In genomic region chr16:51067352-51067751, GRCh38 we compare ENCODE assay signal across 27 cellular contexts.
"Had no signal": no experiment of that assay in that cellular context is flagged by ENCODE, and none has a peak within 500 bp of the region (broad histone marks: within the 10 kb centered on the region; RNA-seq: fewer than 3 reads in every experiment).

No MANE protein-coding gene starts in this region.

- H3K36me3 ChIP-seq: stomach, suprapubic skin, thoracic aorta, thyroid gland, tibial artery, tibial nerve, transverse colon, upper lobe of left lung, upper lobe of right lung, uterus, vagina had no signal

- ATAC-seq: stimulated activated effector memory CD8-positive, alpha-beta T cell treated with anti-CD3 and anti-CD28 coated beads, Interleukin-12 subunit alpha, Interleukin-12 subunit beta, amount 100 ng/mL, for 72 hours; stimulated activated memory B cell treated with anti-CD40 and anti-IgM and Interleukin-4, amounts not matched to agents 10 μg/mL and 1 μg/mL and 100 μg/mL, for 72 hours; stimulated activated naive B cell treated with anti-CD40 and anti-IgM and Interleukin-4, amounts not matched to agents 10 μg/mL and 1 μg/mL and 100 μg/mL, for 72 hours; stimulated activated naive CD8-positive, alpha-beta T cell treated with anti-CD3 and anti-CD28 coated beads, Interleukin-15, amount 100 ng/mL, for 72 hours; stimulated activated naive CD8-positive, alpha-beta T cell treated with anti-CD3 and anti-CD28 coated beads, Interleukin-15, Interleukin-2, amounts not matched to agents 100 U/mL and 50 U/mL, for 24 hours; upper lobe of right lung had no signal

- H3K4me1 ChIP-seq: stomach, suprapubic skin, testis, thyroid gland, tibial artery, tibial nerve, transverse colon, upper lobe of left lung, upper lobe of right lung, uterus, vagina had no signal

- H3K27ac ChIP-seq: stomach, suprapubic skin, testis, thoracic aorta, thyroid gland, tibial artery, tibial nerve, transverse colon, upper lobe of left lung, upper lobe of right lung, uterus, vagina had no signal

- FAIRE-seq: urothelium cell line had no signal

- H3K9me3 ChIP-seq: stomach, suprapubic skin, testis, thoracic aorta, thyroid gland, tibial artery, tibial nerve, transverse colon, upper lobe of left lung, upper lobe of right lung, uterus, vagina had no signal

- H3K27me3 ChIP-seq: stomach, suprapubic skin, testis, thyroid gland, tibial artery, tibial nerve, transverse colon, upper lobe of left lung, upper lobe of right lung, uterus, vagina had no signal

- DNase-seq: stimulated activated CD4-positive, alpha-beta T cell treated with anti-CD3 and anti-CD28 coated beads, Interleukin-2, amount 100 ng/mL, for 48 hours; stimulated activated CD4-positive, alpha-beta T cell treated with anti-CD3 and anti-CD28 coated beads, Interleukin-4, amount 100 ng/mL, for 1 hour; stimulated activated CD4-positive, alpha-beta T cell treated with anti-CD3 and anti-CD28 coated beads, Interleukin-4, amount 100 ng/mL, for 24 hours; stimulated activated CD4-positive, alpha-beta T cell treated with anti-CD3 and anti-CD28 coated beads, Interleukin-4, amount 100 ng/mL, for 4 hours; stimulated activated CD8-positive, alpha-beta memory T cell treated with anti-CD3 and anti-CD28 coated beads, Interleukin-4, amount 100 ng/mL, for 48 hours; stimulated activated naive B cell treated with anti-CD40 and anti-IgM and Interleukin-4, amounts not matched to agents 10 μg/mL and 1 μg/mL and 100 μg/mL, for 72 hours; stimulated activated naive CD4-positive, alpha-beta T cell; stimulated activated naive CD4-positive, alpha-beta T cell treated with Interleukin-2 at 50 U/mL for 16 hours; stimulated activated naive CD8-positive, alpha-beta T cell treated with anti-CD3 and anti-CD28 coated beads, Interleukin-15, amount 100 ng/mL, for 72 hours; stimulated activated naive CD8-positive, alpha-beta T cell treated with anti-CD3 and anti-CD28 coated beads, Interleukin-15, Interleukin-2, amounts not matched to agents 100 U/mL and 50 U/mL, for 24 hours; stomach; substantia nigra; testis; thyroid gland; tibial artery; transverse colon; trophoblast cell; upper lobe of left lung; upper lobe of right lung; uterus had no signal

- H3K4me3 ChIP-seq: stomach, suprapubic skin, testis, thoracic aorta, thyroid gland, tibial artery, tibial nerve, transverse colon, upper lobe of left lung, upper lobe of right lung, uterus, vagina had no signal
